1 cellular context compared by ENCODE assay signal in genomic region chr7:116738378-116738777, GRCh38.
TF ChIP-seq lines count a peak whose summit lies in the region.

No MANE protein-coding gene starts in this region.

TF ChIP-seq in HepG2, 621 proteins besides CTCF, POLR2A, EP300 and RAD21 (continued from another document):
- no peak for TF ChIP-seq SNAPC5 (CRISPR knock-in tag; IDR thresholded peaks at IDR 0.05; ENCODE audit: borderline replicate concordance)
- peak; percentile 76 for TF ChIP-seq RARA (CRISPR knock-in tag; IDR thresholded peaks at IDR 0.05)
- TF ChIP-seq NFIC (IDR thresholded peaks at IDR 0.05; ENCODE audit: low read length) = peak; percentile 67; the same call in 1 of the 2 replicates
- TF ChIP-seq ATM (IDR thresholded peaks at IDR 0.05; ENCODE audit: borderline replicate concordance) = no peak
- peak; percentile 74 for TF ChIP-seq BCL6 (CRISPR knock-in tag; IDR thresholded peaks at IDR 0.05)
- TF ChIP-seq ZGPAT (CRISPR knock-in tag; IDR thresholded peaks at IDR 0.05) = peak; percentile 24; the same call in 1 of the 2 replicates
- no peak for TF ChIP-seq NR0B2 (CRISPR knock-in tag; IDR thresholded peaks at IDR 0.05)
- TF ChIP-seq GFI1 (CRISPR knock-in tag; IDR thresholded peaks at IDR 0.05; ENCODE audit: borderline replicate concordance) = no peak
- TF ChIP-seq HMG20A (CRISPR knock-in tag; IDR thresholded peaks at IDR 0.05; ENCODE audit: borderline replicate concordance) = peak; percentile 63; the same call in 1 of the 2 replicates
- TF ChIP-seq ARID5B (CRISPR knock-in tag; IDR thresholded peaks at IDR 0.05) = peak; percentile 86
- TF ChIP-seq MIXL1 (CRISPR knock-in tag; IDR thresholded peaks at IDR 0.05) = peak; percentile 65; the same call in 1 of the 2 replicates
